1 cellular context compared by ENCODE assay signal in genomic region chr1:54768093-54768492, GRCh38.
TF ChIP-seq lines count a peak whose summit lies in the region.

No MANE protein-coding gene starts in this region.

TF ChIP-seq in K562, 482 proteins besides CTCF, POLR2A, EP300 and RAD21:
- peak; percentile 1; the same call in 1 of the 2 replicates for TF ChIP-seq NR2C2 (CRISPR knock-in tag; IDR thresholded peaks at IDR 0.05)
- TF ChIP-seq NR2C2 (tag; IDR thresholded peaks at IDR 0.05): no peak
- TF ChIP-seq CTCFL (IDR thresholded peaks at IDR 0.05; ENCODE audit: borderline replicate concordance, insufficient read depth, low read depth, low read length, poor library complexity, severe bottlenecking): peak; percentile 17
- TF ChIP-seq TAF7 (tag; IDR thresholded peaks at IDR 0.05): no peak
- no peak for TF ChIP-seq SNIP1 (IDR thresholded peaks at IDR 0.05; ENCODE audit: low read depth)
- TF ChIP-seq PHF21A (IDR thresholded peaks at IDR 0.05; ENCODE audit: borderline replicate concordance, low read depth): no peak
- TF ChIP-seq, protein P1, sequence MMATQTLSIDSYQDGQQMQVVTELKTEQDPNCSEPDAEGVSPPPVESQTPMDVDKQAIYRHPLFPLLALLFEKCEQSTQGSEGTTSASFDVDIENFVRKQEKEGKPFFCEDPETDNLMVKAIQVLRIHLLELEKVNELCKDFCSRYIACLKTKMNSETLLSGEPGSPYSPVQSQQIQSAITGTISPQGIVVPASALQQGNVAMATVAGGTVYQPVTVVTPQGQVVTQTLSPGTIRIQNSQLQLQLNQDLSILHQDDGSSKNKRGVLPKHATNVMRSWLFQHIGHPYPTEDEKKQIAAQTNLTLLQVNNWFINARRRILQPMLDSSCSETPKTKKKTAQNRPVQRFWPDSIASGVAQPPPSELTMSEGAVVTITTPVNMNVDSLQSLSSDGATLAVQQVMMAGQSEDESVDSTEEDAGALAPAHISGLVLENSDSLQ (IDR thresholded peaks at IDR 0.05): no peak
- TF ChIP-seq ZNF766 (CRISPR knock-in tag; conservative IDR thresholded peaks at IDR 0.05): no peak
- no peak for TF ChIP-seq CHD1 (IDR thresholded peaks at IDR 0.05; ENCODE audit: low read length)
